Comparison of ENCODE assay signal across 1 cellular context in genomic region chr11:2716376-2717095, GRCh38.
TF ChIP-seq lines count a peak whose summit lies in the region.

No MANE protein-coding gene starts in this region.

TF ChIP-seq in H1, 55 proteins besides CTCF, POLR2A, EP300 and RAD21:
- TF ChIP-seq CBX5 (IDR thresholded peaks at IDR 0.05; ENCODE audit: low read depth, low read length) (no peak), SIX5 (IDR thresholded peaks at IDR 0.05; ENCODE audit: low read depth, low read length) (no peak), BRCA1 (IDR thresholded peaks at IDR 0.05; ENCODE audit: low read depth, low read length) (no peak), ASH2L (IDR thresholded peaks at IDR 0.05; ENCODE audit: low read length) (no peak), RBBP5 (IDR thresholded peaks at IDR 0.05; ENCODE audit: borderline replicate concordance, low read depth, low read length) (no peak), USF2 (IDR thresholded peaks at IDR 0.05; ENCODE audit: low read length) (no peak), YY1 (IDR thresholded peaks at IDR 0.05; ENCODE audit: low read depth, low read length) (no peak), TBP (IDR thresholded peaks at IDR 0.05; ENCODE audit: low read depth, low read length) (no peak), TAF7 (optimal IDR thresholded peaks at IDR 0.05; ENCODE audit: borderline replicate concordance, low read depth, low read length) (no peak), CHD7 (IDR thresholded peaks at IDR 0.05; ENCODE audit: insufficient replicate concordance, low read length) (no peak), SIN3A (conservative IDR thresholded peaks at IDR 0.05 in 1 of 2, IDR thresholded peaks at IDR 0.05 in 1 of 2; ENCODE audit: low read depth in 1 of 2, low read length in 2 of 2) (no peak), CREB1 (IDR thresholded peaks at IDR 0.05) (no peak), HDAC2 (IDR thresholded peaks at IDR 0.05; ENCODE audit: borderline replicate concordance in 1 of 2, low read depth in 2 of 2, low read length in 2 of 2) (no peak), GTF2F1 (IDR thresholded peaks at IDR 0.05; ENCODE audit: borderline replicate concordance, low read depth, low read length) (no peak), POLR2AphosphoS5 (IDR thresholded peaks at IDR 0.05; ENCODE audit: low read depth, low read length) (no peak), JUN (IDR thresholded peaks at IDR 0.05; ENCODE audit: low read depth, low read length) (no peak), ZNF274 (IDR thresholded peaks at IDR 0.05; ENCODE audit: borderline replicate concordance, extremely low read depth, low read length) (no peak)
